In genomic region chr21:31132574-31133242, GRCh38 we compare ENCODE assay signal across 10 cellular contexts.
A peak's percentile ranks its signal among the peaks of the same experiment; 100 is the strongest.
DNase-seq lines count a peak whose midpoint lies in the region; ATAC-seq, FAIRE-seq and TF ChIP-seq lines count a peak whose summit lies in the region.
"Had no signal": no experiment of that assay in that cellular context is flagged by ENCODE, and none has a peak within 500 bp of the region (broad histone marks: within the 10 kb centered on the region; RNA-seq: fewer than 3 reads in every experiment).

No MANE protein-coding gene starts in this region.

- H3K36me3 Mint-ChIP-seq in activated CD4-positive, alpha-beta memory T cell treated with anti-CD3 and anti-CD28 coated beads for 36 hours = peaks cover 88% of the 10 kb centered on the region
- H3K36me3 Mint-ChIP-seq: IgD-negative memory B cell had no signal

- H3K27ac ChIP-seq in lower lobe of right lung = no peak overlapping the region
- H3K27ac ChIP-seq in psoas muscle = no peak overlapping the region
- H3K27ac ChIP-seq in vagina = no peak overlapping the region

- peaks cover 65% of the 10 kb centered on the region for H3K4me1 Mint-ChIP-seq in activated CD4-positive, alpha-beta memory T cell treated with anti-CD3 and anti-CD28 coated beads for 36 hours (ENCODE audit: low read depth)

- H3K27ac Mint-ChIP-seq in activated CD4-positive, alpha-beta memory T cell treated with anti-CD3 and anti-CD28 coated beads for 36 hours = peak overlapping the region; percentile 95

- H3K27me3 Mint-ChIP-seq in activated CD4-positive, alpha-beta memory T cell treated with anti-CD3 and anti-CD28 coated beads for 36 hours = no peaks in the 10 kb centered on the region

- no peaks in the 10 kb centered on the region for H3K9me3 ChIP-seq in lower lobe of right lung
- H3K9me3 ChIP-seq in psoas muscle = no peaks in the 10 kb centered on the region
- no peaks in the 10 kb centered on the region for H3K9me3 ChIP-seq in vagina

- H3K4me3 ChIP-seq in lower lobe of right lung (no peak overlapping the region), psoas muscle (no peak overlapping the region), vagina (no peak overlapping the region)

- H3K27me3 ChIP-seq in lower lobe of right lung (ENCODE audit: low read depth) (no peaks in the 10 kb centered on the region), psoas muscle (ENCODE audit: insufficient read depth in 3 of 3, low read length in 2 of 3) (no peaks in the 10 kb centered on the region), vagina (no peaks in the 10 kb centered on the region)

- H3K36me3 ChIP-seq in lower lobe of right lung = peaks cover 8% of the 10 kb centered on the region
- H3K36me3 ChIP-seq in psoas muscle (ENCODE audit: insufficient read depth in 1 of 2, low read depth in 1 of 2) = no peaks in the 10 kb centered on the region
- peaks cover 0 to 5% of the 10 kb centered on the region in 2 donors for H3K36me3 ChIP-seq in vagina

- WGBS in psoas muscle, 3 donors = 76 to 81% (median 79%) methylated on average over 11 of the region's 11 CpGs

- DNase-seq in GM19239 (ENCODE audit: insufficient read length, low spot score) = peak; percentile 23
- peak; percentile 82 for DNase-seq in activated CD4-positive, alpha-beta memory T cell treated with anti-CD3 and anti-CD28 coated beads for 36 hours
- DNase-seq in lower lobe of right lung = no peak
- no peak for DNase-seq in 8988T
- DNase-seq in psoas muscle = no peak
- DNase-seq in left cardiac atrium = no peak
- no peak for DNase-seq in vagina (ENCODE audit: extremely low spot score in 2 of 2)

- ATAC-seq in HG03139 (IDR thresholded peaks at IDR 0.05; ENCODE audit: unreplicated experiment) (peak; percentile 74), lower lobe of right lung (peak; percentile 21 to 46), psoas muscle (no peak), left cardiac atrium (no peak)

- H3K9me3 Mint-ChIP-seq in activated CD4-positive, alpha-beta memory T cell treated with anti-CD3 and anti-CD28 coated beads for 36 hours = no peaks in the 10 kb centered on the region
- H3K9me3 Mint-ChIP-seq: IgD-negative memory B cell had no signal

- CTCF ChIA-PET in activated CD4-positive, alpha-beta memory T cell treated with anti-CD3 and anti-CD28 coated beads for 36 hours (lab: Charles Lee) = interaction anchor here (0.6 to 2.5 kb wide), 9 partner anchors 16 to 448 kb away, joined by 3 to 11 read pairs (median 3); no protein-coding TSS in a partner anchor

- FAIRE-seq in GM19239 (lab: Jason Lieb, UNC) = peak; percentile 73
- FAIRE-seq: islet of Langerhans had no signal

- peak overlapping the region; percentile 64 for H3K4me3 Mint-ChIP-seq in activated CD4-positive, alpha-beta memory T cell treated with anti-CD3 and anti-CD28 coated beads for 36 hours

- no peak for TF ChIP-seq POLR2A in vagina (IDR thresholded peaks at IDR 0.05)

- H3K4me1 ChIP-seq in lower lobe of right lung = peaks cover 26% of the 10 kb centered on the region
- H3K4me1 ChIP-seq in psoas muscle = no peaks in the 10 kb centered on the region
- no peaks in the 10 kb centered on the region for H3K4me1 ChIP-seq in vagina

- intact Hi-C loops in activated CD4-positive, alpha-beta memory T cell treated with anti-CD3 and anti-CD28 coated beads for 36 hours (cut with micrococcal nuclease) = loop anchor here (1.0 to 2.0 kb wide), 6 partner anchors 27 to 601 kb away; no protein-coding TSS in a partner anchor
- intact Hi-C loops in lower lobe of right lung (cut with DNase I) (no loop called here), psoas muscle (cut with DNase I) (no loop called here), left cardiac atrium (cut with DNase I) (no loop called here), vagina (cut with DNase I) (no loop called here)

- POLR2A ChIA-PET in activated CD4-positive, alpha-beta memory T cell treated with anti-CD3 and anti-CD28 coated beads for 36 hours (lab: Charles Lee) = interaction anchor here (0.5 to 1.7 kb wide), 9 partner anchors 8 to 193 kb away, joined by 3 to 5 read pairs (median 3); no protein-coding TSS in a partner anchor

- TF ChIP-seq CTCF in lower lobe of right lung (IDR thresholded peaks at IDR 0.05) (no peak), psoas muscle (IDR thresholded peaks at IDR 0.05) (no peak), vagina (IDR thresholded peaks at IDR 0.05) (no peak)

Comparison
In these comparisons a context has a peak if more than half of its experiments do, and no peak if none do; other contexts are left out.
1. DNase-seq: peak in GM19239 (single experiment) and activated CD4-positive, alpha-beta memory T cell treated with anti-CD3 and anti-CD28 coated beads for 36 hours (single experiment); none in lower lobe of right lung (single experiment), 8988T (single experiment), psoas muscle (0 of 2), left cardiac atrium (single experiment) and vagina (0 of 2).
2. ATAC-seq: peak in HG03139 (single experiment) and lower lobe of right lung (2 of 2); none in psoas muscle (0 of 4) and left cardiac atrium (0 of 2).